12 cellular contexts compared by ENCODE assay signal in genomic region chr2:58516695-58517094, GRCh38.
DNase-seq lines count a peak whose midpoint lies in the region; ATAC-seq and TF ChIP-seq lines count a peak whose summit lies in the region.
"Had no signal": no experiment of that assay in that cellular context is flagged by ENCODE, and none has a peak within 500 bp of the region (broad histone marks: within the 10 kb centered on the region; RNA-seq: fewer than 3 reads in every experiment).

No MANE protein-coding gene starts in this region.

- H3K27me3 ChIP-seq in DND-41 (ENCODE audit: insufficient read depth, low read length, poor library complexity): no peaks in the 10 kb centered on the region
- H3K27me3 ChIP-seq in Karpas-422 (ENCODE audit: low read length): no peaks in the 10 kb centered on the region
- H3K27me3 ChIP-seq in PC-3 (ENCODE audit: low read length): no peaks in the 10 kb centered on the region
- H3K27me3 ChIP-seq: BLaER1 had no signal

- H3K4me3 ChIP-seq in DND-41 (ENCODE audit: low read depth in 1 of 2, low read length in 2 of 2) (no peak overlapping the region), Karpas-422 (ENCODE audit: low read length) (no peak overlapping the region), PC-3 (ENCODE audit: low read length) (peak overlapping the region; percentile 10; the same call in 1 of the 2 replicates)
- H3K4me3 ChIP-seq: BLaER1 had no signal

- no peaks in the 10 kb centered on the region for H3K79me2 ChIP-seq in DND-41 (ENCODE audit: insufficient read depth, low read length)
- no peaks in the 10 kb centered on the region for H3K79me2 ChIP-seq in Karpas-422 (ENCODE audit: low read length)
- H3K79me2 ChIP-seq in PC-3 (ENCODE audit: low read length): no peaks in the 10 kb centered on the region

- CTCF ChIA-PET in PC-3 (lab: Charles Lee): no interaction called here

- no TSS peak for BruUV-seq in PC-3 (replicated peaks; lab: Mats Ljungman, UMichigan)

- intact Hi-C loops in PC-3 (cut with micrococcal nuclease) (loop anchor here (5.0 kb wide), 1 partner anchor 69 kb away; no protein-coding TSS in a partner anchor), posterior vena cava (cut with DNase I) (no loop called here)

- H3K9me2 ChIP-seq in Karpas-422 (replicated peaks; ENCODE audit: insufficient read depth, low read length): no peaks in the 10 kb centered on the region
- H3K9me2 ChIP-seq in PC-3 (replicated peaks; ENCODE audit: low read length): no peaks in the 10 kb centered on the region

- 0 out of 2 replicates have a peak overlapping the region, but pooled peaks have one; percentile 11 for H2AFZ ChIP-seq in DND-41 (ENCODE audit: low read depth, low read length)
- no peak overlapping the region for H2AFZ ChIP-seq in Karpas-422 (ENCODE audit: low read length)
- peak overlapping the region; percentile 16 for H2AFZ ChIP-seq in PC-3 (ENCODE audit: low read length)

- H3K9me3 ChIP-seq in DND-41 (ENCODE audit: insufficient read depth, low read length, severe bottlenecking): no peaks in the 10 kb centered on the region
- H3K9me3 ChIP-seq in Karpas-422 (ENCODE audit: low read length): no peaks in the 10 kb centered on the region
- no peaks in the 10 kb centered on the region for H3K9me3 ChIP-seq in PC-3 (ENCODE audit: low read length)
- H3K9me3 ChIP-seq: BLaER1, Caco-2 had no signal

- H3K36me3 ChIP-seq in DND-41 (ENCODE audit: insufficient read depth, low read length) (no peaks in the 10 kb centered on the region), Karpas-422 (ENCODE audit: insufficient read depth, low read length) (no peaks in the 10 kb centered on the region), PC-3 (ENCODE audit: low read depth, low read length) (no peaks in the 10 kb centered on the region)
- H3K36me3 ChIP-seq: BLaER1 had no signal

- H4K20me1 ChIP-seq in DND-41 (ENCODE audit: insufficient read depth, low read length): no peaks in the 10 kb centered on the region
- H4K20me1 ChIP-seq in Karpas-422 (ENCODE audit: insufficient read depth, low read depth, low read length): no peaks in the 10 kb centered on the region
- no peaks in the 10 kb centered on the region for H4K20me1 ChIP-seq in PC-3 (ENCODE audit: low read length)
- H4K20me1 ChIP-seq: BLaER1 had no signal

- H3K4me2 ChIP-seq in DND-41 (ENCODE audit: insufficient read depth, low read length) (no peak overlapping the region), Karpas-422 (ENCODE audit: low read depth, low read length, poor library complexity, severe bottlenecking) (no peak overlapping the region), PC-3 (ENCODE audit: low read length) (peak overlapping the region; percentile 47)
- H3K4me2 ChIP-seq: BLaER1 had no signal

- no peak for ATAC-seq in DND-41 (ENCODE audit: insufficient read depth, low read depth)
- peak; percentile 88 for ATAC-seq in PC-3
- ATAC-seq in HG02840 (IDR thresholded peaks at IDR 0.05; ENCODE audit: low FRiP score, unreplicated experiment): no peak
- ATAC-seq in HG02798 (IDR thresholded peaks at IDR 0.05; ENCODE audit: poor library complexity, unreplicated experiment): no peak

- no peak overlapping the region for H3K9ac ChIP-seq in DND-41 (ENCODE audit: low read depth, low read length)
- no peak overlapping the region for H3K9ac ChIP-seq in Karpas-422 (ENCODE audit: low read length)
- peak overlapping the region; percentile 3; the same call in 1 of the 2 replicates for H3K9ac ChIP-seq in PC-3 (ENCODE audit: low read length)
- H3K9ac ChIP-seq: BLaER1 had no signal

- H3K27ac ChIP-seq in DND-41 (ENCODE audit: low read length): peak overlapping the region; percentile 58; the same call in 1 of the 2 replicates
- no peak overlapping the region for H3K27ac ChIP-seq in Karpas-422 (ENCODE audit: low read length)
- H3K27ac ChIP-seq in PC-3 (ENCODE audit: low read length): peak overlapping the region; percentile 83
- H3K27ac ChIP-seq in epithelial cell of prostate: peak overlapping the region; percentile 63
- H3K27ac ChIP-seq: BLaER1 had no signal

- no peak for TF ChIP-seq CTCF in DND-41 (IDR thresholded peaks at IDR 0.05; ENCODE audit: borderline replicate concordance, extremely low read depth, low read length, poor library complexity, severe bottlenecking)
- TF ChIP-seq CTCF in PC-3 (conservative IDR thresholded peaks at IDR 0.05; ENCODE audit: low read depth, low read length): no peak

- POLR2A ChIA-PET in PC-3 (lab: Charles Lee; ENCODE audit: unreplicated experiment): no interaction called here

- DNase-seq in DND-41 (no peak), Karpas-422 (peak; percentile 16), PC-3 (peak; percentile 76), epithelial cell of prostate (ENCODE audit: low read depth, low spot score) (no peak), posterior vena cava (ENCODE audit: low spot score) (no peak)
- DNase-seq: Caco-2; CD8-positive, alpha-beta memory T cell; GF-D8; HFFc6 had no signal

- H3K4me1 ChIP-seq in DND-41 (ENCODE audit: insufficient read depth, low read length) (peaks cover 16% of the 10 kb centered on the region), Karpas-422 (ENCODE audit: low read length) (no peaks in the 10 kb centered on the region), PC-3 (ENCODE audit: insufficient read depth, low read length) (peaks cover 15% of the 10 kb centered on the region)
- H3K4me1 ChIP-seq: BLaER1, Caco-2 had no signal

- no peaks in the 10 kb centered on the region for H3F3A ChIP-seq in PC-3 (ENCODE audit: low read length, unreplicated experiment)

Comparison
In these comparisons a context has a peak if more than half of its experiments do, and no peak if none do; other contexts are left out.
1. DNase-seq: peak in Karpas-422 (single experiment) and PC-3 (single experiment); none in DND-41 (single experiment), epithelial cell of prostate (single experiment) and posterior vena cava (single experiment).